20 cellular contexts compared by ENCODE assay signal in genomic region chr9:25703826-25704357, GRCh38. TPM values are rescaled to one million over a fixed set of nuclear protein-coding genes. Genes with fewer than 3 reads are reported as not detected.
DNase-seq lines count a peak whose midpoint lies in the region; TF ChIP-seq lines count a peak whose summit lies in the region.
"Had no signal": no experiment of that assay in that cellular context is flagged by ENCODE, and none has a peak within 500 bp of the region (broad histone marks: within the 10 kb centered on the region; RNA-seq: fewer than 3 reads in every experiment).

No MANE protein-coding gene starts in this region.

- H2AFZ ChIP-seq in mammary epithelial cell (ENCODE audit: low read depth, low read length) = peak overlapping the region; percentile 58
- H2AFZ ChIP-seq: GM23338 had no signal

- 0% methylated on average over 2 of the region's 2 CpGs for WGBS in mammary epithelial cell (ENCODE audit: low coverage, missing lambda C conversion rate)

- no peaks in the 10 kb centered on the region for H3K9me3 ChIP-seq in mammary epithelial cell (replicated peaks; ENCODE audit: insufficient read depth, low read length)
- no peaks in the 10 kb centered on the region for H3K9me3 ChIP-seq in breast epithelium

- H3K27me3 ChIP-seq in mammary epithelial cell (ENCODE audit: insufficient read depth, low read length) (no peaks in the 10 kb centered on the region), breast epithelium (no peaks in the 10 kb centered on the region)

- TF ChIP-seq POLR2A in breast epithelium (IDR thresholded peaks at IDR 0.05) = no peak

- H4K20me1 ChIP-seq in mammary epithelial cell (ENCODE audit: insufficient read depth, low read length) = no peaks in the 10 kb centered on the region

- peak; percentile 27 for DNase-seq in mammary epithelial cell
- DNase-seq in breast epithelium (ENCODE audit: low spot score in 2 of 2) = no peak
- peak; percentile 36 to 39 for DNase-seq in cardiac fibroblast (ENCODE audit: low read depth in 2 of 2)
- peak; percentile 82 for DNase-seq in fibroblast of the aortic adventitia (ENCODE audit: low read depth)
- DNase-seq in superior temporal gyrus (ENCODE audit: extremely low spot score) = peak; percentile 36
- no peak for DNase-seq in stimulated activated CD4-positive, alpha-beta T cell treated with anti-CD3 and anti-CD28 coated beads, Interleukin-4, amount 100 ng/mL, for 24 hours
- DNase-seq in NCI-H1930 (lab: John Stamatoyannopoulos, UW) = no peak
- no peak for DNase-seq in T-helper 2 cell treated with Interferon-gamma antibody and Interleukin-4, amounts not matched to agents 5 μg/mL and 100 μg/mL, for 36 hours (ENCODE audit: low spot score)
- DNase-seq: Calu3; CD4-positive, alpha-beta memory T cell; DMS53; Karpas-422; MM.1S; NCI-H1105; NCI-H1694 treated with DMSO at 0.1 percent for 48 hours; NCI-H345; NCI-H526 treated with DMSO at 0.1 percent for 48 hours; SIG-M5 had no signal

- no peaks in the 10 kb centered on the region for H3K36me3 ChIP-seq in mammary epithelial cell (ENCODE audit: insufficient read depth, low read length)
- no peaks in the 10 kb centered on the region for H3K36me3 ChIP-seq in breast epithelium

- no peak for TF ChIP-seq CTCF in mammary epithelial cell (conservative IDR thresholded peaks at IDR 0.05 in 1 of 2, IDR thresholded peaks at IDR 0.05 in 1 of 2; ENCODE audit: extremely low read depth in 1 of 2, insufficient read depth in 1 of 2, low read depth in 1 of 2, low read length in 2 of 2)
- TF ChIP-seq CTCF in breast epithelium (IDR thresholded peaks at IDR 0.05) = no peak
- no peak for TF ChIP-seq CTCF in cardiac fibroblast (IDR thresholded peaks at IDR 0.05; ENCODE audit: low read depth, low read length)
- no peak for TF ChIP-seq CTCF in fibroblast of the aortic adventitia (IDR thresholded peaks at IDR 0.05; ENCODE audit: insufficient read depth, low read length)

- no peak overlapping the region for H3K9ac ChIP-seq in mammary epithelial cell (ENCODE audit: insufficient read depth, low read length)

- H3K27ac ChIP-seq in mammary epithelial cell (ENCODE audit: insufficient read depth, low read depth, low read length) = no peak overlapping the region
- no peak overlapping the region for H3K27ac ChIP-seq in breast epithelium
- H3K27ac ChIP-seq: 22Rv1 had no signal

- H3K4me3 ChIP-seq in mammary epithelial cell (replicated peaks in 1 of 3; ENCODE audit: insufficient read depth in 1 of 3, low read depth in 2 of 3, low read length in 3 of 3) = no peak overlapping the region
- H3K4me3 ChIP-seq in breast epithelium = no peak overlapping the region
- no peak overlapping the region for H3K4me3 ChIP-seq in cardiac fibroblast (replicated peaks in 1 of 2; ENCODE audit: low read depth in 2 of 2, low read length in 2 of 2)
- no peak overlapping the region for H3K4me3 ChIP-seq in fibroblast of the aortic adventitia (ENCODE audit: low read depth, low read length)
- H3K4me3 ChIP-seq: GM23338 had no signal

- H3K4me1 ChIP-seq in mammary epithelial cell (ENCODE audit: insufficient read depth, low read length) = no peaks in the 10 kb centered on the region
- H3K4me1 ChIP-seq in breast epithelium = no peaks in the 10 kb centered on the region

- CTCF ChIA-PET in mammary epithelial cell (lab: Charles Lee; ENCODE audit: low non-redundant PET) = no interaction called here

- no TSS peak for BruUV-seq in mammary epithelial cell (replicated peaks; lab: Mats Ljungman, UMichigan)

- H3K4me1 Mint-ChIP-seq in T-helper 2 cell treated with Interferon-gamma antibody and Interleukin-4, amounts not matched to agents 5 μg/mL and 100 μg/mL, for 36 hours (ENCODE audit: low read depth) = no peaks in the 10 kb centered on the region
- H3K4me1 Mint-ChIP-seq: CD4-positive, alpha-beta memory T cell; GM23338 had no signal

- H3K27ac Mint-ChIP-seq in T-helper 2 cell treated with Interferon-gamma antibody and Interleukin-4, amounts not matched to agents 5 μg/mL and 100 μg/mL, for 36 hours = no peak overlapping the region
- H3K27ac Mint-ChIP-seq: CD4-positive, alpha-beta memory T cell; GM23338 had no signal

- no peaks in the 10 kb centered on the region for H3K79me2 ChIP-seq in mammary epithelial cell (ENCODE audit: insufficient read depth, low read length)

- no peak overlapping the region for H3K4me3 Mint-ChIP-seq in T-helper 2 cell treated with Interferon-gamma antibody and Interleukin-4, amounts not matched to agents 5 μg/mL and 100 μg/mL, for 36 hours
- H3K4me3 Mint-ChIP-seq: CD4-positive, alpha-beta memory T cell; GM23338 had no signal

- H3K4me2 ChIP-seq in mammary epithelial cell (ENCODE audit: insufficient read depth, low read depth, low read length) = no peak overlapping the region
- H3K4me2 ChIP-seq: GM23338 had no signal

- in situ Hi-C loops in mammary epithelial cell (cut with MboI; ENCODE audit: low sequenced_read_pairs in 2 of 2) = no loop called here

- peaks cover 3% of the 10 kb centered on the region for H3K9me3 Mint-ChIP-seq in T-helper 2 cell treated with Interferon-gamma antibody and Interleukin-4, amounts not matched to agents 5 μg/mL and 100 μg/mL, for 36 hours
- H3K9me3 Mint-ChIP-seq: GM23338 had no signal

- dilution Hi-C loops in mammary epithelial cell (cut with HindIII; ENCODE audit: low sequenced_read_pairs) = no loop called here

- intact Hi-C loops in mammary epithelial cell (cut with micrococcal nuclease) (no loop called here), breast epithelium (cut with DNase I; ENCODE audit: low total_unique reads) (no loop called here)

- H3K36me3 Mint-ChIP-seq in T-helper 2 cell treated with Interferon-gamma antibody and Interleukin-4, amounts not matched to agents 5 μg/mL and 100 μg/mL, for 36 hours (ENCODE audit: low read depth) = no peaks in the 10 kb centered on the region
- H3K36me3 Mint-ChIP-seq: CD4-positive, alpha-beta memory T cell had no signal

- H3K27me3 Mint-ChIP-seq in T-helper 2 cell treated with Interferon-gamma antibody and Interleukin-4, amounts not matched to agents 5 μg/mL and 100 μg/mL, for 36 hours (ENCODE audit: low read depth) = no peaks in the 10 kb centered on the region
- H3K27me3 Mint-ChIP-seq: CD4-positive, alpha-beta memory T cell had no signal

RNA-seq across cellular contexts. Expression of gene TUSC1, which starts 25.6 kb away (rescaled TPM):
- total RNA-seq in mammary epithelial cell (10 to 100 TPM in 1 of 2 donors, 1 to 10 TPM in 1; 7.5 to 13.8 TPM), breast epithelium (10 to 100 TPM; 21.0 to 30.0 (median 22.6) TPM), fibroblast of the aortic adventitia (ENCODE audit: low replicate concordance) (10.5 and 11.3 TPM in 2 replicates)
- polyA plus RNA-seq in mammary epithelial cell = 4.6 TPM
- polyA minus RNA-seq in mammary epithelial cell = 8.9 TPM
- total RNA-seq: CD4-positive, alpha-beta memory T cell had no signal

Comparison
In these comparisons a context has a peak if more than half of its experiments do, and no peak if none do; other contexts are left out.
1. DNase-seq: peak in mammary epithelial cell (single experiment), cardiac fibroblast (2 of 2), fibroblast of the aortic adventitia (single experiment) and superior temporal gyrus (single experiment); none in breast epithelium (0 of 2), stimulated activated CD4-positive, alpha-beta T cell treated with anti-CD3 and anti-CD28 coated beads, Interleukin-4, amount 100 ng/mL, for 24 hours (single experiment), NCI-H1930 (0 of 2) and T-helper 2 cell treated with Interferon-gamma antibody and Interleukin-4, amounts not matched to agents 5 μg/mL and 100 μg/mL, for 36 hours (single experiment).